14 cellular contexts compared by ENCODE assay signal in the genomic region with DNA sequence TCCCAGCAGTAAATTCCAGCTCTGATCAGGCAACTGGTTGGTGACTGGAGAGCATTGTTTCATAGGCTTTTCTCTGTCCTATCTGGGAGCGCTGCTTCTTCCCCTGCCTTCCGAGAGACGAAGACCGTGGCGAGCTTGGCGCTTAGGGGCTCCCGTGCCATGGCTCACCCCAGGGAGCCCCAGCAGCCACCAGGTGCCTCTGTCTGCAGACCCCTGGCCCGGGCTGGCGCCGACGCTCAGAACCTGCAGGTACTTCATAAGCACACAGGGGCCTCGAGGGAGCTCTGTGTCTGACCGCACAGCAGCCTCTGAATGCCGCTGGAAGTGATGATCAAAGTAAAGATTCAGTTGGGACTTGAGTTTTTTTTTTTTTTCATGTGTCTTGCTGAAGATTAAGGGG. TPM values are rescaled to one million over a fixed set of nuclear protein-coding genes. Genes with fewer than 3 reads are reported as not detected.
DNase-seq lines count a peak whose midpoint lies in the region; ATAC-seq and TF ChIP-seq lines count a peak whose summit lies in the region.
"Had no signal": no experiment of that assay in that cellular context is flagged by ENCODE, and none has a peak within 500 bp of the region (broad histone marks: within the 10 kb centered on the region; RNA-seq: fewer than 3 reads in every experiment).

No MANE protein-coding gene starts in this region.

- ATAC-seq in stimulated activated naive CD8-positive, alpha-beta T cell treated with anti-CD3 and anti-CD28 coated beads, Interleukin-15, Interleukin-2, amounts not matched to agents 100 U/mL and 50 U/mL, for 24 hours, result no peak
- no peak for ATAC-seq in HG02571 (IDR thresholded peaks at IDR 0.05; ENCODE audit: unreplicated experiment)

- no peak overlapping the region for H3K9ac ChIP-seq in endodermal cell (ENCODE audit: extremely low read depth, low read length, poor library complexity, severe bottlenecking)
- H3K9ac ChIP-seq: GM23248 had no signal

- no peaks in the 10 kb centered on the region for H3K27me3 ChIP-seq in endodermal cell (ENCODE audit: control insufficient read depth, insufficient read depth, low read length, poor library complexity, severe bottlenecking)

- TF ChIP-seq CTCF in endodermal cell (conservative IDR thresholded peaks at IDR 0.05) (no peak), neural crest cell (conservative IDR thresholded peaks at IDR 0.05) (no peak)

- H3K27ac ChIP-seq in endodermal cell (ENCODE audit: low read depth, low read length), result no peak overlapping the region
- H3K27ac ChIP-seq: C4-2B, GM23248 had no signal

- WGBS in endodermal cell (ENCODE audit: insufficient coverage in 1 of 2, insufficient read length in 1 of 2), 2 experiments, result 95 to 97% methylated on average over 6 to 14 of the region's 14 CpGs

- no peaks in the 10 kb centered on the region for H3K4me1 Mint-ChIP-seq in stimulated activated naive CD8-positive, alpha-beta T cell treated with anti-CD3 and anti-CD28 coated beads, Interleukin-15, Interleukin-2, amounts not matched to agents 100 ng/mL and 50 ng/mL, for 24 hours (ENCODE audit: low read depth)
- H3K4me1 Mint-ChIP-seq in endodermal cell (no peaks in the 10 kb centered on the region), neural crest cell (no peaks in the 10 kb centered on the region)
- H3K4me1 Mint-ChIP-seq: B cell had no signal

- H3K9me3 Mint-ChIP-seq in stimulated activated naive CD8-positive, alpha-beta T cell treated with anti-CD3 and anti-CD28 coated beads, Interleukin-15, Interleukin-2, amounts not matched to agents 100 ng/mL and 50 ng/mL, for 24 hours, result no peaks in the 10 kb centered on the region
- H3K9me3 Mint-ChIP-seq in endodermal cell, result peaks cover 27% of the 10 kb centered on the region
- H3K9me3 Mint-ChIP-seq in neural crest cell, result no peaks in the 10 kb centered on the region
- H3K9me3 Mint-ChIP-seq: CD4-positive, alpha-beta T cell had no signal

- DNase-seq in stimulated activated naive CD8-positive, alpha-beta T cell treated with anti-CD3 and anti-CD28 coated beads, Interleukin-15, Interleukin-2, amounts not matched to agents 100 U/mL and 50 U/mL, for 24 hours, result no peak
- DNase-seq in endodermal cell (no peak), neural crest cell (ENCODE audit: low read depth, low spot score) (no peak), head of caudate nucleus (no peak)
- no peak for DNase-seq in central memory CD4-positive, alpha-beta T cell
- DNase-seq: 8988T; Caco-2; CD4-positive, alpha-beta T cell; GM23248 had no signal

- peaks cover 86% of the 10 kb centered on the region for H3K36me3 Mint-ChIP-seq in stimulated activated naive CD8-positive, alpha-beta T cell treated with anti-CD3 and anti-CD28 coated beads, Interleukin-15, Interleukin-2, amounts not matched to agents 100 ng/mL and 50 ng/mL, for 24 hours (ENCODE audit: low read depth)
- H3K36me3 Mint-ChIP-seq in endodermal cell (ENCODE audit: low read depth) (peaks cover 82% of the 10 kb centered on the region), neural crest cell (ENCODE audit: low read depth) (peaks cover 43% of the 10 kb centered on the region)

- peaks cover 81% of the 10 kb centered on the region for H3K36me3 ChIP-seq in endodermal cell (ENCODE audit: control insufficient read depth, insufficient read depth, low read length)

- H3K4me3 ChIP-seq in endodermal cell (ENCODE audit: low read length), result no peak overlapping the region
- H3K4me3 ChIP-seq: GM23248, HAP-1 had no signal

- H3K9me3 ChIP-seq in endodermal cell (ENCODE audit: control insufficient read depth, low read length), result peaks cover 20% of the 10 kb centered on the region
- H3K9me3 ChIP-seq: Caco-2, HAP-1 had no signal

- H3K4me3 Mint-ChIP-seq in stimulated activated naive CD8-positive, alpha-beta T cell treated with anti-CD3 and anti-CD28 coated beads, Interleukin-15, Interleukin-2, amounts not matched to agents 100 ng/mL and 50 ng/mL, for 24 hours, result no peak overlapping the region
- H3K4me3 Mint-ChIP-seq in endodermal cell (no peak overlapping the region), neural crest cell (no peak overlapping the region)
- H3K4me3 Mint-ChIP-seq: B cell; CD4-positive, alpha-beta T cell had no signal

- intact Hi-C loops in head of caudate nucleus (cut with DNase I), result no loop called here

- H3K27ac Mint-ChIP-seq in stimulated activated naive CD8-positive, alpha-beta T cell treated with anti-CD3 and anti-CD28 coated beads, Interleukin-15, Interleukin-2, amounts not matched to agents 100 ng/mL and 50 ng/mL, for 24 hours, result peak overlapping the region; percentile 9
- H3K27ac Mint-ChIP-seq in endodermal cell, result peak overlapping the region; percentile 6
- H3K27ac Mint-ChIP-seq in neural crest cell (ENCODE audit: unreplicated experiment), result peak overlapping the region; percentile 22

- H3K27me3 Mint-ChIP-seq in stimulated activated naive CD8-positive, alpha-beta T cell treated with anti-CD3 and anti-CD28 coated beads, Interleukin-15, Interleukin-2, amounts not matched to agents 100 ng/mL and 50 ng/mL, for 24 hours, result no peaks in the 10 kb centered on the region
- H3K27me3 Mint-ChIP-seq in endodermal cell (ENCODE audit: insufficient read depth) (no peaks in the 10 kb centered on the region), neural crest cell (ENCODE audit: low read depth) (no peaks in the 10 kb centered on the region)
- H3K27me3 Mint-ChIP-seq: B cell; CD4-positive, alpha-beta T cell had no signal

- no peaks in the 10 kb centered on the region for H3K4me1 ChIP-seq in endodermal cell (ENCODE audit: control insufficient read depth, insufficient read depth, low read length)
- H3K4me1 ChIP-seq: Caco-2, HAP-1 had no signal

RNA-seq across cellular contexts. Expression of a gene that starts 19.1 kb away (rescaled TPM):
- total RNA-seq in endodermal cell (1 to 10 TPM in 1 of 2 donors, under 1 TPM in 1; 0.42 to 1.2 TPM), neural crest cell (0.42 and 0.50 TPM in 2 replicates)
- polyA plus RNA-seq in endodermal cell (2013, experiment 1 of 2), result 0.53 TPM
- polyA plus RNA-seq in endodermal cell (2013, experiment 2 of 2), result 0.62 TPM
- polyA plus RNA-seq: GM23248 had no signal
